In the genomic region with DNA sequence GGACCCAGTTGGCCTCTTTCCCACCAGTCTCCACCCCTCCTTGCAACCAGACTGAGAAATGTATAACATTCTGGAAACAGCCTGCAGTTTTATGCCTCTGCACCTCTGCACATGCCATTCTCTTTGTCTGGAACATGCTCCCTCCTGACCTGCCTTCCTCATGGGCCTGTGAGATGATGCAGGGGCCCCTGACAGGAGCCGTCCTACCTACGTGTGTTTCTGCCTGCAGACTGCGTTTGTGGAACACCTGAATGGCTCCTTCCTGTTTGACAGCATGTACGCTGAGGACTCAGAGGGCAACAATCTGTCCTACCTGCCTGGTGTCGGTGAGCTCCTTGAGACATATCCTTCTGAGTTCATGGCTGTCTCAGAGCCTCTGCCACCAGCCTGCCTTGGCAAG, we compare ENCODE assay signal across 14 cellular contexts. TPM values are rescaled to one million over a fixed set of nuclear protein-coding genes. Genes with fewer than 3 reads are reported as not detected.
"Had no signal": no experiment of that assay in that cellular context is flagged by ENCODE, and none has a peak within 500 bp of the region (broad histone marks: within the 10 kb centered on the region; RNA-seq: fewer than 3 reads in every experiment).

No MANE protein-coding gene starts in this region.

- DNase-seq: activated CD4-positive, alpha-beta T cell treated with anti-CD3 and anti-CD28 coated beads, Interleukin-2, amount 50 U/mL, for 4 hours; activated CD4-positive, CD25-positive, alpha-beta regulatory T cell; activated CD8-positive, alpha-beta memory T cell treated with anti-CD3 and anti-CD28 coated beads, Interleukin-2, amount 10 ng/mL, durations not matched to agents 7 days and 5 days; activated effector memory CD4-positive, alpha-beta T cell treated with anti-CD3 and anti-CD28 coated beads, Interleukin-2, amount 50 U/mL, for 16 hours; activated T-cell treated with anti-CD3 and anti-CD28 coated beads, Interleukin-2, amount 50 U/mL, for 4 hours; small intestine; T-helper 17 cell had no signal

- H3K4me3 ChIP-seq: left ventricle myocardium inferior, stomach, thoracic aorta had no signal

- H3K9me3 ChIP-seq: left ventricle myocardium inferior, stomach, thoracic aorta had no signal

- H3K27me3 ChIP-seq: stomach had no signal

- H3K36me3 ChIP-seq: left ventricle myocardium inferior, thoracic aorta had no signal

- FAIRE-seq: bronchial epithelial cell, colon, small intestine, TTC549, urothelium cell line had no signal

RNA-seq across cellular contexts. Expression of a gene that starts 22.1 kb away (rescaled TPM):
- total RNA-seq: activated CD8-positive, alpha-beta memory T cell treated with anti-CD3 and anti-CD28 coated beads, Interleukin-2, amount 10 ng/mL, durations not matched to agents 7 days and 5 days; T-helper 17 cell had no signal
